16 cellular contexts compared by ENCODE assay signal in the genomic region with DNA sequence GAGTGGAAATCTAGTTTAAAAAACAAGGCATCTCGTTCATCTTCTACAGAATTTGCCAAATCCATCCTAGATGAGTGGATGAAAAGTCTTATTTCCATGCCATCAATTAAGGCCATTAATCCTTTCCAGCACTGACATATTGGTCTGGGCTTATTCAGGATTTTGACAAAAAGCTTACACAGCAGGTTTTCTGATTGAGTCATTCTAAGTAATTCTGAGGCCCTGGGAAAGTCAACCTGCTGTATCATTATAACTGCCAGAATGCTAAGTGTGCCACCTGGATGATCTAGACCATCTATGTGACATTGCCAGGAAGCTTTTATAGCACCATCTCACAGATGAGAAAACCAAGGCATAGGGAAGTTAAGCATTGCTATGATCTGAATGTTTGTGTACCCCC.
DNase-seq lines count a peak whose midpoint lies in the region; TF ChIP-seq lines count a peak whose summit lies in the region.
"Had no signal": no experiment of that assay in that cellular context is flagged by ENCODE, and none has a peak within 500 bp of the region (broad histone marks: within the 10 kb centered on the region; RNA-seq: fewer than 3 reads in every experiment).

No MANE protein-coding gene starts in this region.

- DNase-seq in NCI-H82 (lab: John Stamatoyannopoulos, UW) (peak; percentile 1), NCI-H82 treated with DMSO at 0.1 percent for 48 hours (lab: John Stamatoyannopoulos, UW; ENCODE audit: unreplicated experiment) (no peak), M059J (ENCODE audit: low read depth) (peak; percentile 12), epithelial cell of esophagus (ENCODE audit: low read depth) (peak; percentile 46), retinal pigment epithelial cell (ENCODE audit: low read depth) (peak; percentile 64), NCI-H748 (lab: John Stamatoyannopoulos, UW; ENCODE audit: unreplicated experiment) (no peak), AG08395 (ENCODE audit: low spot score) (no peak), dermis blood vessel endothelial cell (no peak)
- DNase-seq: AML-193, DMS79 treated with DMSO at 0.1 percent for 48 hours, NCI-H1092, NCI-H1436, NCI-H1930, NCI-H226, NCI-H510A treated with DMSO at 0.1 percent for 48 hours, Right ventricle myocardium superior had no signal

- H3K4me3 ChIP-seq in epithelial cell of esophagus (ENCODE audit: low read length), result no peak overlapping the region
- H3K4me3 ChIP-seq in retinal pigment epithelial cell (ENCODE audit: low read length), result no peak overlapping the region

- TF ChIP-seq CTCF in epithelial cell of esophagus (IDR thresholded peaks at IDR 0.05; ENCODE audit: insufficient read depth, low read depth, low read length, missing control alignments) (no peak), retinal pigment epithelial cell (conservative IDR thresholded peaks at IDR 0.05; ENCODE audit: low read depth, low read length) (no peak)

Comparison
In these comparisons a context has a peak if more than half of its experiments do, and no peak if none do; other contexts are left out.
1. DNase-seq: peak in NCI-H82 (single experiment), M059J (single experiment), epithelial cell of esophagus (single experiment) and retinal pigment epithelial cell (single experiment); none in NCI-H82 treated with DMSO at 0.1 percent for 48 hours (single experiment), NCI-H748 (single experiment), AG08395 (single experiment) and dermis blood vessel endothelial cell (single experiment).